In genomic region chr2:77807531-77808215, GRCh38 we compare ENCODE assay signal across 22 cellular contexts.
DNase-seq lines count a peak whose midpoint lies in the region; ATAC-seq and TF ChIP-seq lines count a peak whose summit lies in the region.
"Had no signal": no experiment of that assay in that cellular context is flagged by ENCODE, and none has a peak within 500 bp of the region (broad histone marks: within the 10 kb centered on the region; RNA-seq: fewer than 3 reads in every experiment).

No MANE protein-coding gene starts in this region.

- no peaks in the 10 kb centered on the region for H4K20me1 ChIP-seq in smooth muscle cell (ENCODE audit: low read depth)

- no peaks in the 10 kb centered on the region for H3K36me3 ChIP-seq in smooth muscle cell (ENCODE audit: low read depth)

- no peaks in the 10 kb centered on the region for H3F3A ChIP-seq in smooth muscle cell (ENCODE audit: low read depth)

- H3K4me3 Mint-ChIP-seq in T-helper 17 cell = no peak overlapping the region
- H3K4me3 Mint-ChIP-seq: activated CD4-positive, alpha-beta memory T cell treated with anti-CD3 and anti-CD28 coated beads, Interleukin-2, amount 10 ng/mL, durations not matched to agents 7 days and 5 days; IgD-negative memory B cell; naive thymus-derived CD4-positive, alpha-beta T cell had no signal

- no peaks in the 10 kb centered on the region for H3K4me1 ChIP-seq in smooth muscle cell (ENCODE audit: low read depth)
- H3K4me1 ChIP-seq: body of pancreas had no signal

- no peaks in the 10 kb centered on the region for H3K36me3 Mint-ChIP-seq in T-helper 17 cell (ENCODE audit: low read depth)
- H3K36me3 Mint-ChIP-seq: naive thymus-derived CD4-positive, alpha-beta T cell had no signal

- no peak for ATAC-seq in T-helper 17 cell
- ATAC-seq: body of pancreas; left colon; naive thymus-derived CD4-positive, alpha-beta T cell had no signal

- no peak overlapping the region for H3K27ac ChIP-seq in epithelial cell of prostate
- peak overlapping the region; percentile 40 for H3K27ac ChIP-seq in smooth muscle cell (ENCODE audit: low read depth)
- H3K27ac ChIP-seq: body of pancreas, SK-N-MC had no signal

- H2AFZ ChIP-seq in smooth muscle cell (ENCODE audit: low read depth) = no peak overlapping the region

- no peak overlapping the region for H3K4me3 ChIP-seq in smooth muscle cell
- H3K4me3 ChIP-seq: body of pancreas, SK-N-MC had no signal

- H3K27me3 ChIP-seq in smooth muscle cell (ENCODE audit: low read depth) = no peaks in the 10 kb centered on the region
- H3K27me3 ChIP-seq: body of pancreas had no signal

- H3K4me2 ChIP-seq in smooth muscle cell = peak overlapping the region; percentile 46

- H3K27ac Mint-ChIP-seq in T-helper 17 cell = no peak overlapping the region
- H3K27ac Mint-ChIP-seq: activated CD4-positive, alpha-beta memory T cell treated with anti-CD3 and anti-CD28 coated beads, Interleukin-2, amount 10 ng/mL, durations not matched to agents 7 days and 5 days had no signal

- WGBS in smooth muscle cell (ENCODE audit: low lambda C conversion rate) = 23% methylated on average over 7 of the region's 7 CpGs

- DNase-seq in H4 (ENCODE audit: low spot score) (peak; percentile 40), NCI-H82 treated with DMSO at 0.1 percent for 48 hours (lab: John Stamatoyannopoulos, UW; ENCODE audit: unreplicated experiment) (peak; percentile 46), epithelial cell of prostate (ENCODE audit: low read depth, low spot score) (peak; percentile 31), smooth muscle cell (lab: John Stamatoyannopoulos, UW; ENCODE audit: unreplicated experiment) (no peak), T-helper 17 cell (no peak)
- no peak for DNase-seq in activated CD4-positive, alpha-beta T cell treated with anti-CD3 and anti-CD28 coated beads, Interleukin-2, amount 50 U/mL, for 1 hour
- DNase-seq in stimulated activated CD4-positive, alpha-beta T cell treated with anti-CD3 and anti-CD28 coated beads, Interleukin-2, amount 100 ng/mL, for 24 hours = no peak
- DNase-seq: activated CD4-positive, alpha-beta memory T cell treated with anti-CD3 and anti-CD28 coated beads, Interleukin-2, amount 10 ng/mL, durations not matched to agents 7 days and 5 days; activated CD4-positive, CD25-positive, alpha-beta regulatory T cell; activated gamma-delta T cell treated with Interleukin-2 at 50 U/mL for 16 hours; activated T-cell treated with anti-CD3 and anti-CD28 coated beads for 4 hours; body of pancreas; left colon; naive thymus-derived CD4-positive, alpha-beta T cell; NCI-H1417; NCI-H2081 treated with DMSO at 0.1 percent for 48 hours; retina; stimulated activated CD4-positive, alpha-beta T cell treated with anti-CD3 and anti-CD28 coated beads, Interleukin-12 subunit alpha, Interleukin-12 subunit beta, amount 100 ng/mL, for 4 hours; stimulated activated CD4-positive, alpha-beta T cell treated with anti-CD3 and anti-CD28 coated beads, Interleukin-4, amount 100 ng/mL, for 4 hours; stimulated activated naive CD4-positive, alpha-beta T cell had no signal

- no peak overlapping the region for H3K9ac ChIP-seq in smooth muscle cell (ENCODE audit: low read depth)

- H3K4me1 Mint-ChIP-seq in T-helper 17 cell = no peaks in the 10 kb centered on the region
- H3K4me1 Mint-ChIP-seq: activated CD4-positive, alpha-beta memory T cell treated with anti-CD3 and anti-CD28 coated beads, Interleukin-2, amount 10 ng/mL, durations not matched to agents 7 days and 5 days; IgD-negative memory B cell; naive thymus-derived CD4-positive, alpha-beta T cell had no signal

- H3K27me3 Mint-ChIP-seq in T-helper 17 cell = no peaks in the 10 kb centered on the region
- H3K27me3 Mint-ChIP-seq: activated CD4-positive, alpha-beta memory T cell treated with anti-CD3 and anti-CD28 coated beads, Interleukin-2, amount 10 ng/mL, durations not matched to agents 7 days and 5 days; IgD-negative memory B cell; naive thymus-derived CD4-positive, alpha-beta T cell had no signal

- H3K9me3 ChIP-seq in smooth muscle cell (replicated peaks; ENCODE audit: low read depth) = no peaks in the 10 kb centered on the region
- no peaks in the 10 kb centered on the region for H3K9me3 ChIP-seq in T-helper 17 cell (ENCODE audit: control insufficient read depth, low read length, poor library complexity, severe bottlenecking)
- H3K9me3 ChIP-seq: body of pancreas had no signal

- no peaks in the 10 kb centered on the region for H3K79me2 ChIP-seq in smooth muscle cell (ENCODE audit: low read depth)

- TF ChIP-seq CTCF in smooth muscle cell (IDR thresholded peaks at IDR 0.05; ENCODE audit: borderline replicate concordance, insufficient read depth, poor library complexity, severe bottlenecking) = no peak

Comparison
In these comparisons a context has a peak if more than half of its experiments do, and no peak if none do; other contexts are left out.
1. DNase-seq: peak in H4 (single experiment), NCI-H82 treated with DMSO at 0.1 percent for 48 hours (single experiment) and epithelial cell of prostate (single experiment); none in smooth muscle cell (single experiment), T-helper 17 cell (0 of 3), activated CD4-positive, alpha-beta T cell treated with anti-CD3 and anti-CD28 coated beads, Interleukin-2, amount 50 U/mL, for 1 hour (single experiment) and stimulated activated CD4-positive, alpha-beta T cell treated with anti-CD3 and anti-CD28 coated beads, Interleukin-2, amount 100 ng/mL, for 24 hours (0 of 2).